In genomic region chr3:95218484-95218883, GRCh38 we compare ENCODE assay signal across 1 cellular context.
TF ChIP-seq lines count a peak whose summit lies in the region.

No MANE protein-coding gene starts in this region.

TF ChIP-seq in HepG2, 621 proteins besides CTCF, POLR2A, EP300 and RAD21 (continued from another document):
- no peak for TF ChIP-seq ZNF407 (CRISPR knock-in tag; IDR thresholded peaks at IDR 0.05; ENCODE audit: not compliant biosample characterization)
- no peak for TF ChIP-seq HDAC6 (IDR thresholded peaks at IDR 0.05; ENCODE audit: low read depth, low read length)
